24 cellular contexts compared by ENCODE assay signal in genomic region chr4:56042225-56042624, GRCh38.
A peak's percentile ranks its signal among the peaks of the same experiment; 100 is the strongest.
DNase-seq lines count a peak whose midpoint lies in the region; ATAC-seq, FAIRE-seq and TF ChIP-seq lines count a peak whose summit lies in the region.
"Had no signal": no experiment of that assay in that cellular context is flagged by ENCODE, and none has a peak within 500 bp of the region (broad histone marks: within the 10 kb centered on the region; RNA-seq: fewer than 3 reads in every experiment).

No MANE protein-coding gene starts in this region.

- no peak for FAIRE-seq in K562 (lab: Jason Lieb, UNC)
- no peak for FAIRE-seq in pancreas (lab: Jason Lieb, UNC)
- FAIRE-seq: A549, GM12891, GM19239 had no signal

- peak overlapping the region; percentile 63 for H3K4me2 ChIP-seq in DOHH2 (ENCODE audit: low read length)
- H3K4me2 ChIP-seq in K562 (ENCODE audit: insufficient read depth, low read length), result no peak overlapping the region
- no peak overlapping the region for H3K4me2 ChIP-seq in OCI-LY7 (ENCODE audit: low read length)
- H3K4me2 ChIP-seq: A549 had no signal

- H2AFZ ChIP-seq in K562 (ENCODE audit: low read depth, low read length) (no peak overlapping the region), OCI-LY7 (ENCODE audit: low read length) (no peak overlapping the region)

- no peaks in the 10 kb centered on the region for H3K36me3 Mint-ChIP-seq in activated CD4-positive, alpha-beta T cell treated with anti-CD3 and anti-CD28 coated beads, Interleukin-2, amount 10 ng/mL, durations not matched to agents 7 days and 5 days (ENCODE audit: low read depth)
- H3K36me3 Mint-ChIP-seq in stimulated activated naive B cell treated with anti-CD40 and anti-IgM and Interleukin-4, amounts not matched to agents 10 μg/mL and 1 μg/mL and 100 μg/mL, for 72 hours, result no peaks in the 10 kb centered on the region
- H3K36me3 Mint-ChIP-seq: CD8-positive, alpha-beta T cell had no signal

- H3K27ac ChIP-seq in DOHH2 (ENCODE audit: low read depth, low read length) (peak overlapping the region; percentile 62), K562 (ENCODE audit: extremely low read depth, low read depth, low read length) (no peak overlapping the region), pancreas (no peak overlapping the region), OCI-LY7 (ENCODE audit: low read depth, low read length, poor library complexity, severe bottlenecking) (no peak overlapping the region)
- H3K27ac ChIP-seq: 22Rv1; A549; BLaER1 treated with 17β-estradiol and CSF1 and Interleukin-3, amounts not matched to agents 10 nM and 100 nM; C4-2B had no signal

- no peak overlapping the region for H3K4me3 Mint-ChIP-seq in activated CD4-positive, alpha-beta T cell treated with anti-CD3 and anti-CD28 coated beads, Interleukin-2, amount 10 ng/mL, durations not matched to agents 7 days and 5 days
- H3K4me3 Mint-ChIP-seq in stimulated activated naive B cell treated with anti-CD40 and anti-IgM and Interleukin-4, amounts not matched to agents 10 μg/mL and 1 μg/mL and 100 μg/mL, for 72 hours, result no peak overlapping the region
- H3K4me3 Mint-ChIP-seq: B cell; CD4-positive, alpha-beta T cell; CD8-positive, alpha-beta T cell had no signal

- H3K9me2 ChIP-seq in DOHH2 (replicated peaks; ENCODE audit: control insufficient read depth, low read length) (no peaks in the 10 kb centered on the region), OCI-LY7 (ENCODE audit: insufficient read depth, low read length) (no peaks in the 10 kb centered on the region)

- H3K36me3 ChIP-seq in DOHH2 (ENCODE audit: control insufficient read depth, low read length), result no peaks in the 10 kb centered on the region
- no peaks in the 10 kb centered on the region for H3K36me3 ChIP-seq in K562 (ENCODE audit: control insufficient read depth, insufficient read depth, low read length)
- no peaks in the 10 kb centered on the region for H3K36me3 ChIP-seq in pancreas
- H3K36me3 ChIP-seq in OCI-LY7 (ENCODE audit: insufficient read depth, low read length), result no peaks in the 10 kb centered on the region
- H3K36me3 ChIP-seq: BLaER1 treated with 17β-estradiol and CSF1 and Interleukin-3, amounts not matched to agents 10 nM and 100 nM had no signal

- POLR2A ChIA-PET in activated CD4-positive, alpha-beta T cell treated with anti-CD3 and anti-CD28 coated beads, Interleukin-2, amount 10 ng/mL, durations not matched to agents 7 days and 5 days (lab: Charles Lee), result no interaction called here
- POLR2A ChIA-PET in K562 (lab: Yijun Ruan, JAX), result no interaction called here
- POLR2A ChIA-PET in OCI-LY7 (lab: Charles Lee), result no interaction called here

- ATAC-seq in K562 (no peak), pancreas (no peak)
- no peak for ATAC-seq in stimulated activated naive B cell treated with anti-CD40 and anti-IgM and Interleukin-4, amounts not matched to agents 10 μg/mL and 1 μg/mL and 100 μg/mL, for 72 hours (replicated peaks)
- ATAC-seq: A549; CD8-positive, alpha-beta T cell had no signal

- no peaks in the 10 kb centered on the region for H3K27me3 ChIP-seq in DOHH2 (ENCODE audit: control insufficient read depth, low read length)
- H3K27me3 ChIP-seq in K562 (ENCODE audit: control insufficient read depth in 2 of 2, insufficient read depth in 2 of 2, low read length in 2 of 2), result peaks cover 0 to 2% of the 10 kb centered on the region in 2 experiments; a peak in 3 of 5 replicates
- H3K27me3 ChIP-seq in pancreas, result no peaks in the 10 kb centered on the region
- H3K27me3 ChIP-seq: BLaER1 treated with 17β-estradiol and CSF1 and Interleukin-3, amounts not matched to agents 10 nM and 100 nM had no signal

- H3K27ac Mint-ChIP-seq in activated CD4-positive, alpha-beta T cell treated with anti-CD3 and anti-CD28 coated beads, Interleukin-2, amount 10 ng/mL, durations not matched to agents 7 days and 5 days, result peak overlapping the region; percentile 31
- peak overlapping the region; percentile 43 for H3K27ac Mint-ChIP-seq in stimulated activated naive B cell treated with anti-CD40 and anti-IgM and Interleukin-4, amounts not matched to agents 10 μg/mL and 1 μg/mL and 100 μg/mL, for 72 hours
- H3K27ac Mint-ChIP-seq: B cell; CD4-positive, alpha-beta T cell; CD8-positive, alpha-beta T cell had no signal

- H3K9me3 Mint-ChIP-seq in activated CD4-positive, alpha-beta T cell treated with anti-CD3 and anti-CD28 coated beads, Interleukin-2, amount 10 ng/mL, durations not matched to agents 7 days and 5 days, result no peaks in the 10 kb centered on the region
- H3K9me3 Mint-ChIP-seq in stimulated activated naive B cell treated with anti-CD40 and anti-IgM and Interleukin-4, amounts not matched to agents 10 μg/mL and 1 μg/mL and 100 μg/mL, for 72 hours, result peaks cover 0 to under 1% of the 10 kb centered on the region in 2 donors
- H3K9me3 Mint-ChIP-seq: CD4-positive, alpha-beta T cell; CD8-positive, alpha-beta T cell had no signal

- intact Hi-C loops in K562 (cut with micrococcal nuclease) (no loop called here), pancreas (cut with DNase I) (no loop called here), OCI-LY7 (cut with micrococcal nuclease; ENCODE audit: unreplicated experiment) (loop anchor here (10.0 kb wide), 2 partner anchors 647 to 933 kb away; partner anchors contain the start of genes NOA1, POLR2B and TMEM165)

- BruUV-seq in K562 (replicated peaks; lab: Mats Ljungman, UMichigan) (no TSS peak), OCI-LY7 (replicated peaks; lab: Mats Ljungman, UMichigan) (no TSS peak)

- H3K79me2 ChIP-seq in DOHH2 (ENCODE audit: control insufficient read depth, low read length) (no peaks in the 10 kb centered on the region), K562 (ENCODE audit: control insufficient read depth, insufficient read depth, low read length) (no peaks in the 10 kb centered on the region), OCI-LY7 (ENCODE audit: insufficient read depth, low read depth, low read length) (no peaks in the 10 kb centered on the region)

- DNase-seq in activated CD4-positive, alpha-beta T cell treated with anti-CD3 and anti-CD28 coated beads, Interleukin-2, amount 10 ng/mL, durations not matched to agents 7 days and 5 days, result no peak
- DNase-seq in activated CD4-positive, alpha-beta T cell treated with anti-CD3 and anti-CD28 coated beads, Interleukin-2, amount 50 U/mL, for 4 hours, result no peak
- DNase-seq in K562 (ENCODE audit: extremely low read depth in 1 of 4, low spot score in 3 of 4) (no peak), pancreas (no peak), OCI-LY7 (ENCODE audit: low spot score) (no peak)
- no peak for DNase-seq in stimulated activated naive B cell treated with anti-CD40 and anti-IgM and Interleukin-4, amounts not matched to agents 10 μg/mL and 1 μg/mL and 100 μg/mL, for 72 hours
- DNase-seq: AML-193; CD4-positive, alpha-beta T cell; CD8-positive, alpha-beta T cell; COR-L47; DMS 273 treated with DMSO at 0.1 percent for 48 hours; DMS153; DMS53; DMS79; DND-41; GF-D8 had no signal

- no peak overlapping the region for H3K9ac ChIP-seq in K562 (ENCODE audit: insufficient read depth in 1 of 2, low read depth in 2 of 2, low read length in 2 of 2)
- H3K9ac ChIP-seq: BLaER1 treated with 17β-estradiol and CSF1 and Interleukin-3, amounts not matched to agents 10 nM and 100 nM had no signal

- CTCF ChIA-PET in activated CD4-positive, alpha-beta T cell treated with anti-CD3 and anti-CD28 coated beads, Interleukin-2, amount 10 ng/mL, durations not matched to agents 7 days and 5 days (lab: Charles Lee), result no interaction called here
- CTCF ChIA-PET in K562 (lab: Yijun Ruan, JAX; ENCODE audit: low intra/inter-chr PET ratio) (no interaction called here), OCI-LY7 (lab: Charles Lee; ENCODE audit: unreplicated experiment) (no interaction called here)

- no peak for TF ChIP-seq CTCF in DOHH2 (IDR thresholded peaks at IDR 0.05; ENCODE audit: low read depth, low read length, poor library complexity, severe bottlenecking)
- TF ChIP-seq CTCF in K562 (IDR thresholded peaks at IDR 0.05 in 2 of 3, conservative IDR thresholded peaks at IDR 0.05 in 1 of 3; ENCODE audit: insufficient read depth in 2 of 3, low read depth in 1 of 3, low read length in 3 of 3), result no peak
- no peak for TF ChIP-seq CTCF in pancreas (IDR thresholded peaks at IDR 0.05)
- TF ChIP-seq CTCF in OCI-LY7 (conservative IDR thresholded peaks at IDR 0.05; ENCODE audit: low read length), result no peak

- H4K20me1 ChIP-seq in DOHH2 (ENCODE audit: control insufficient read depth, insufficient read depth, low read depth, low read length) (no peaks in the 10 kb centered on the region), K562 (replicated peaks; ENCODE audit: control insufficient read depth, insufficient read depth, low read length) (no peaks in the 10 kb centered on the region), OCI-LY7 (ENCODE audit: insufficient read depth, low read length) (no peaks in the 10 kb centered on the region)
- H4K20me1 ChIP-seq: BLaER1 treated with 17β-estradiol and CSF1 and Interleukin-3, amounts not matched to agents 10 nM and 100 nM had no signal

- no peak for TF ChIP-seq POLR2A in K562 (conservative IDR thresholded peaks at IDR 0.05)

- H3K9me1 ChIP-seq in K562 (ENCODE audit: control insufficient read depth, insufficient read depth, low read length), result no peaks in the 10 kb centered on the region

- peaks cover 34% of the 10 kb centered on the region for H3K4me1 ChIP-seq in DOHH2 (ENCODE audit: control insufficient read depth, low read length)
- no peaks in the 10 kb centered on the region for H3K4me1 ChIP-seq in K562 (replicated peaks in 1 of 2; ENCODE audit: control insufficient read depth in 2 of 2, insufficient read depth in 2 of 2, low read length in 2 of 2)
- no peaks in the 10 kb centered on the region for H3K4me1 ChIP-seq in pancreas
- H3K4me1 ChIP-seq in OCI-LY7 (ENCODE audit: insufficient read depth, low read length, poor library complexity, severe bottlenecking), result peaks cover 4% of the 10 kb centered on the region
- H3K4me1 ChIP-seq: A549 had no signal

- peaks cover 35% of the 10 kb centered on the region for H3K27me3 Mint-ChIP-seq in activated CD4-positive, alpha-beta T cell treated with anti-CD3 and anti-CD28 coated beads, Interleukin-2, amount 10 ng/mL, durations not matched to agents 7 days and 5 days
- peaks cover 0 to 5% of the 10 kb centered on the region in 2 donors for H3K27me3 Mint-ChIP-seq in stimulated activated naive B cell treated with anti-CD40 and anti-IgM and Interleukin-4, amounts not matched to agents 10 μg/mL and 1 μg/mL and 100 μg/mL, for 72 hours
- H3K27me3 Mint-ChIP-seq: B cell had no signal

- in situ Hi-C loops in K562 (cut with MboI), result no loop called here

- H3F3A ChIP-seq in DOHH2 (ENCODE audit: control insufficient read depth, insufficient read depth), result peaks cover 7% of the 10 kb centered on the region; the same call in 1 of the 2 replicates

- no peak for TF ChIP-seq EP300 in K562 (IDR thresholded peaks at IDR 0.05; ENCODE audit: low read length)

- H3K4me1 Mint-ChIP-seq in activated CD4-positive, alpha-beta T cell treated with anti-CD3 and anti-CD28 coated beads, Interleukin-2, amount 10 ng/mL, durations not matched to agents 7 days and 5 days, result no peaks in the 10 kb centered on the region
- H3K4me1 Mint-ChIP-seq in stimulated activated naive B cell treated with anti-CD40 and anti-IgM and Interleukin-4, amounts not matched to agents 10 μg/mL and 1 μg/mL and 100 μg/mL, for 72 hours, result peaks cover 6 to 18% of the 10 kb centered on the region in 2 donors

- H3K9me3 ChIP-seq in DOHH2 (ENCODE audit: control insufficient read depth, insufficient read depth, low read length) (no peaks in the 10 kb centered on the region), K562 (replicated peaks; ENCODE audit: control insufficient read depth, insufficient read depth, low read depth, low read length) (no peaks in the 10 kb centered on the region), pancreas (no peaks in the 10 kb centered on the region), OCI-LY7 (ENCODE audit: low read length) (no peaks in the 10 kb centered on the region)
- H3K9me3 ChIP-seq: A549; BLaER1 treated with 17β-estradiol and CSF1 and Interleukin-3, amounts not matched to agents 10 nM and 100 nM had no signal

- H3K4me3 ChIP-seq in DOHH2 (ENCODE audit: low read length), result peak overlapping the region; percentile 51
- no peak overlapping the region for H3K4me3 ChIP-seq in K562
- H3K4me3 ChIP-seq in pancreas, result no peak overlapping the region
- H3K4me3 ChIP-seq in OCI-LY7 (ENCODE audit: low read depth, low read length, poor library complexity, severe bottlenecking), result no peak overlapping the region
- H3K4me3 ChIP-seq: A549; BLaER1 treated with 17β-estradiol and CSF1 and Interleukin-3, amounts not matched to agents 10 nM and 100 nM had no signal

- WGBS in K562 (ENCODE audit: insufficient coverage, low coverage, missing lambda C conversion rate), result no CpG with 5 or more reads among the region's 1 CpG
- 45 to 63% methylated on average over 1 of the region's 1 CpG for WGBS in pancreas, 2 donors

- TF ChIP-seq RAD21 in K562 (CRISPR knock-in tag; conservative IDR thresholded peaks at IDR 0.05 in 1 of 2, IDR thresholded peaks at IDR 0.05 in 1 of 2), result no peak
